In genomic region chr2:147101906-147102790, GRCh38 we compare ENCODE assay signal across 26 cellular contexts.
"Had no signal": no experiment of that assay in that cellular context is flagged by ENCODE, and none has a peak within 500 bp of the region (broad histone marks: within the 10 kb centered on the region; RNA-seq: fewer than 3 reads in every experiment).

No MANE protein-coding gene starts in this region.

- H3K4me3 ChIP-seq: colonic mucosa, esophagus muscularis mucosa, gastroesophageal sphincter, heart left ventricle, hepatocyte, lower lobe of right lung had no signal

- H3K36me3 Mint-ChIP-seq: immature natural killer cell had no signal

- H3K27ac Mint-ChIP-seq: dendritic cell treated with granulocyte-macrophage colony-stimulating factor and Interleukin-4, amounts not matched to agents 40 ng/mL and 50 ng/mL, for 4 days; effector memory CD8-positive, alpha-beta T cell; endodermal cell; immature natural killer cell; naive thymus-derived CD4-positive, alpha-beta T cell had no signal

- H3K27me3 Mint-ChIP-seq: dendritic cell treated with granulocyte-macrophage colony-stimulating factor and Interleukin-4, amounts not matched to agents 40 ng/mL and 50 ng/mL, for 4 days; effector memory CD8-positive, alpha-beta T cell had no signal

- H3K4me1 ChIP-seq: colonic mucosa, heart left ventricle, lower lobe of right lung had no signal

- DNase-seq: cerebellar nuclear complex; colonic mucosa; cortex of kidney; effector CD8-positive, alpha-beta T cell; effector memory CD8-positive, alpha-beta T cell; endodermal cell; erythroblast; foreskin keratinocyte; heart left ventricle; hypothalamus; immature natural killer cell; islet precursor cell; kidney; kidney glomerular epithelial cell; left colon; left ventricle myocardium superior; lower lobe of right lung; mesendoderm; midbrain; naive thymus-derived CD4-positive, alpha-beta T cell had no signal

- H3K36me3 ChIP-seq: colonic mucosa, esophagus muscularis mucosa, gastroesophageal sphincter, heart left ventricle, lower lobe of right lung had no signal

- H3K27me3 ChIP-seq: colonic mucosa, esophagus muscularis mucosa, foreskin keratinocyte, gastroesophageal sphincter, heart left ventricle, hepatocyte had no signal

- H3K4me1 Mint-ChIP-seq: endodermal cell, immature natural killer cell had no signal

- ATAC-seq: effector memory CD8-positive, alpha-beta T cell; foreskin keratinocyte; gastroesophageal sphincter; heart left ventricle; left colon; left lobe of liver; left ventricle myocardium superior; lower lobe of right lung; naive thymus-derived CD4-positive, alpha-beta T cell had no signal

- H3K27ac ChIP-seq: colonic mucosa, epithelial cell of prostate, esophagus muscularis mucosa, foreskin keratinocyte, gastroesophageal sphincter, heart left ventricle, hepatocyte, lower lobe of right lung had no signal

- H3K9me3 ChIP-seq: colonic mucosa, esophagus muscularis mucosa, gastroesophageal sphincter, heart left ventricle, lower lobe of right lung had no signal

- H3K4me3 Mint-ChIP-seq: dendritic cell treated with granulocyte-macrophage colony-stimulating factor and Interleukin-4, amounts not matched to agents 40 ng/mL and 50 ng/mL, for 4 days; effector memory CD8-positive, alpha-beta T cell; endodermal cell; immature natural killer cell; naive thymus-derived CD4-positive, alpha-beta T cell had no signal
